Comparison of ENCODE assay signal across 1 cellular context in genomic region chr15:84653910-84654688, GRCh38.
A peak's percentile ranks its signal among the peaks of the same experiment; 100 is the strongest.
TF ChIP-seq lines count a peak whose summit lies in the region.

WDR73 (minus strand) TSS chr15:84654283; CDS start chr15:84654274, 9 bp downstream.

TF ChIP-seq in HepG2, 621 proteins besides CTCF, POLR2A, EP300 and RAD21 (continued from another document and continues in another):
- TF ChIP-seq ZNF740 (CRISPR knock-in tag; IDR thresholded peaks at IDR 0.05), result no peak
- no peak for TF ChIP-seq TFDP2 (CRISPR knock-in tag; IDR thresholded peaks at IDR 0.05)
- no peak for TF ChIP-seq ZNF724P (CRISPR knock-in tag; IDR thresholded peaks at IDR 0.05; ENCODE audit: borderline replicate concordance)
- no peak for TF ChIP-seq MATR3 (CRISPR knock-in tag; IDR thresholded peaks at IDR 0.05)
- TF ChIP-seq PAWR (CRISPR knock-in tag; IDR thresholded peaks at IDR 0.05; ENCODE audit: borderline replicate concordance), result 0 out of 2 replicates have a peak, but pooled peaks have one; percentile 61
- TF ChIP-seq MIER2 (CRISPR knock-in tag; IDR thresholded peaks at IDR 0.05), result peak; percentile 20; the same call in 1 of the 2 replicates
- TF ChIP-seq ZNF318 (CRISPR knock-in tag; IDR thresholded peaks at IDR 0.05), result no peak
- TF ChIP-seq FOXA3 (CRISPR knock-in tag; IDR thresholded peaks at IDR 0.05), result no peak
- TF ChIP-seq HIC2 (CRISPR knock-in tag; IDR thresholded peaks at IDR 0.05; ENCODE audit: low read depth), result no peak
- no peak for TF ChIP-seq SETDB1 (CRISPR knock-in tag; IDR thresholded peaks at IDR 0.05; ENCODE audit: borderline replicate concordance)
- no peak for TF ChIP-seq BATF2 (CRISPR knock-in tag; IDR thresholded peaks at IDR 0.05)
- 0 out of 2 replicates have a peak, but pooled peaks have one; percentile 16 for TF ChIP-seq FOXJ3 (CRISPR knock-in tag; IDR thresholded peaks at IDR 0.05; ENCODE audit: borderline replicate concordance)
- no peak for TF ChIP-seq HHEX (CRISPR knock-in tag; IDR thresholded peaks at IDR 0.05)
- no peak for TF ChIP-seq TBX3 (IDR thresholded peaks at IDR 0.05; ENCODE audit: borderline replicate concordance)
- no peak for TF ChIP-seq KLF15 (CRISPR knock-in tag; IDR thresholded peaks at IDR 0.05; ENCODE audit: borderline replicate concordance)
- TF ChIP-seq MBNL3 (CRISPR knock-in tag; conservative IDR thresholded peaks at IDR 0.05), result no peak
- TF ChIP-seq RBM22 (optimal IDR thresholded peaks at IDR 0.05; ENCODE audit: low read length), result no peak
- TF ChIP-seq ZNF160 (CRISPR knock-in tag; IDR thresholded peaks at IDR 0.05), result peak; percentile 77; the same call in 1 of the 2 replicates
- TF ChIP-seq SAFB2 (CRISPR knock-in tag; IDR thresholded peaks at IDR 0.05; ENCODE audit: borderline replicate concordance, low read depth), result no peak; the same call in 1 of the 2 replicates
- TF ChIP-seq MXD1 (CRISPR knock-in tag; IDR thresholded peaks at IDR 0.05), result no peak
- TF ChIP-seq PRDM4 (CRISPR knock-in tag; IDR thresholded peaks at IDR 0.05; ENCODE audit: borderline replicate concordance), result no peak
- TF ChIP-seq ZNF556 (CRISPR knock-in tag; IDR thresholded peaks at IDR 0.05; ENCODE audit: borderline replicate concordance), result no peak; the same call in 1 of the 2 replicates
- no peak; the same call in 1 of the 2 replicates for TF ChIP-seq WIZ (CRISPR knock-in tag; IDR thresholded peaks at IDR 0.05)
- TF ChIP-seq HCFC1 (IDR thresholded peaks at IDR 0.05; ENCODE audit: low read depth, low read length), result peak; percentile 42; the same call in 1 of the 2 replicates
- TF ChIP-seq ZNF460 (CRISPR knock-in tag; IDR thresholded peaks at IDR 0.05; ENCODE audit: borderline replicate concordance), result no peak
- no peak; the same call in 1 of the 2 replicates for TF ChIP-seq SMAD3 (CRISPR knock-in tag; IDR thresholded peaks at IDR 0.05)
- TF ChIP-seq ZNF678 (CRISPR knock-in tag; IDR thresholded peaks at IDR 0.05), result no peak
- no peak for TF ChIP-seq DMTF1 (CRISPR knock-in tag; IDR thresholded peaks at IDR 0.05)
- peak; percentile 71 for TF ChIP-seq HNF1B (CRISPR knock-in tag; IDR thresholded peaks at IDR 0.05)
- no peak for TF ChIP-seq ZNF816 (CRISPR knock-in tag; IDR thresholded peaks at IDR 0.05; ENCODE audit: borderline replicate concordance)
- TF ChIP-seq ZSCAN22 (CRISPR knock-in tag; IDR thresholded peaks at IDR 0.05), result no peak
- no peak for TF ChIP-seq XRCC5 (optimal IDR thresholded peaks at IDR 0.05; ENCODE audit: low read length)
- no peak for TF ChIP-seq SRF (IDR thresholded peaks at IDR 0.05; ENCODE audit: low read depth, low read length)
- TF ChIP-seq ZBTB34 (CRISPR knock-in tag; IDR thresholded peaks at IDR 0.05), result no peak
- TF ChIP-seq ZNF713 (CRISPR knock-in tag; IDR thresholded peaks at IDR 0.05), result no peak
- no peak; the same call in 1 of the 2 replicates for TF ChIP-seq ZNF143 (CRISPR knock-in tag; IDR thresholded peaks at IDR 0.05)
- 0 out of 2 replicates have a peak, but pooled peaks have one; percentile 30 for TF ChIP-seq PREB (CRISPR knock-in tag; IDR thresholded peaks at IDR 0.05)
